In the genomic region with DNA sequence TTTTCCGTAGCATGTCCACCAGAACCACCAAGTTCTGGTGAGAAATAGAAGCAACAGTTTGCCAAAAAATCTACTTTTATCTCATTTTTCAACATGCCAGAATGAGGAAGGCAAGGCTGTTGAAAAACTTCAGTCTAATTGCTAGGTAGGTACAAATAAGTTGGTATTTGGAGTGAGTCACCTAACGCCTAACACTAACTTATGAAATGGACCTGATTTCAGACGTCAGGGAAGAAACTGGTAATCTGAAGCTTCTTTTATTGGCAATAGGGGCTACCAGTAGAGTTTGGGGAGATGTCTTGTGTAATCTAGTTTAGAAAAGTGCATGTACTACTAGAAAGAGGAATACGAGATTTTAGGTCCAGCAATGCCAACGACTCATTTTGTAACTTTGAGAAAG, we compare ENCODE assay signal across 28 cellular contexts. TPM values are rescaled to one million over a fixed set of nuclear protein-coding genes. Genes with fewer than 3 reads are reported as not detected.
"Had no signal": no experiment of that assay in that cellular context is flagged by ENCODE, and none has a peak within 500 bp of the region (broad histone marks: within the 10 kb centered on the region; RNA-seq: fewer than 3 reads in every experiment).

No MANE protein-coding gene starts in this region.

- H3K36me3 ChIP-seq: gastroesophageal sphincter, heart left ventricle, neutrophil, right lobe of liver, suprapubic skin, transverse colon, vagina had no signal

- H3K4me3 ChIP-seq: dorsolateral prefrontal cortex, gastroesophageal sphincter, heart left ventricle, hepatocyte, mucosa of descending colon, right lobe of liver, suprapubic skin, transverse colon, vagina had no signal

- DNase-seq: dorsolateral prefrontal cortex; effector CD4-positive, alpha-beta T cell; foreskin keratinocyte; heart left ventricle; kidney; mesenchymal stem cell; mucosa of descending colon; naive B cell; right lobe of liver; small intestine; stimulated activated CD4-positive, alpha-beta T cell treated with anti-CD3 and anti-CD28 coated beads, Interleukin-15, amount 100 ng/mL, for 24 hours; stimulated activated CD4-positive, alpha-beta T cell treated with anti-CD3 and anti-CD28 coated beads, Interleukin-2, amount 100 ng/mL, for 48 hours; stimulated activated naive B cell treated with anti-CD40 and anti-IgM and Interleukin-4, amounts not matched to agents 10 μg/mL and 1 μg/mL and 100 μg/mL, for 72 hours; stimulated activated naive CD8-positive, alpha-beta T cell treated with anti-CD3 and anti-CD28 coated beads, Interleukin-15, amount 100 ng/mL, for 72 hours; transverse colon had no signal

- ATAC-seq: esophagus mucosa; foreskin keratinocyte; gastroesophageal sphincter; heart left ventricle; left lobe of liver; mucosa of descending colon; natural killer cell treated with Interleukin-12 subunit alpha and Interleukin-12 subunit beta and Interleukin-15 and Interleukin-18, amount 100 ng/mL, for 72 hours; right lobe of liver; stimulated activated naive B cell treated with anti-CD40 and anti-IgM and Interleukin-4, amounts not matched to agents 10 μg/mL and 1 μg/mL and 100 μg/mL, for 72 hours; stimulated activated naive CD8-positive, alpha-beta T cell treated with anti-CD3 and anti-CD28 coated beads, Interleukin-15, amount 100 ng/mL, for 72 hours had no signal

- H3K27me3 ChIP-seq: dorsolateral prefrontal cortex, foreskin keratinocyte, gastroesophageal sphincter, heart left ventricle, hepatocyte, neutrophil, right lobe of liver, suprapubic skin, transverse colon, vagina had no signal

- H3K9me3 ChIP-seq: gastroesophageal sphincter, heart left ventricle, mucosa of descending colon, neutrophil, right lobe of liver, suprapubic skin, transverse colon, vagina had no signal

- H3K4me1 ChIP-seq: foreskin keratinocyte, gastroesophageal sphincter, heart left ventricle, parathyroid adenoma, right lobe of liver, suprapubic skin, vagina had no signal

- H3K27ac ChIP-seq: dorsolateral prefrontal cortex, epithelial cell of prostate, foreskin keratinocyte, gastroesophageal sphincter, heart left ventricle, hepatocyte, neutrophil, parathyroid adenoma, right lobe of liver, suprapubic skin, transverse colon, vagina had no signal

RNA-seq across cellular contexts. Expression of a gene that starts 4.4 kb away (rescaled TPM):
- total RNA-seq: foreskin keratinocyte; left lobe of liver; lung microvascular endothelial cell; natural killer cell treated with Interleukin-12 subunit alpha and Interleukin-12 subunit beta and Interleukin-15 and Interleukin-18, amount 100 ng/mL, for 72 hours; neural crest cell; right lobe of liver; ureter had no signal
